In the genomic region with DNA sequence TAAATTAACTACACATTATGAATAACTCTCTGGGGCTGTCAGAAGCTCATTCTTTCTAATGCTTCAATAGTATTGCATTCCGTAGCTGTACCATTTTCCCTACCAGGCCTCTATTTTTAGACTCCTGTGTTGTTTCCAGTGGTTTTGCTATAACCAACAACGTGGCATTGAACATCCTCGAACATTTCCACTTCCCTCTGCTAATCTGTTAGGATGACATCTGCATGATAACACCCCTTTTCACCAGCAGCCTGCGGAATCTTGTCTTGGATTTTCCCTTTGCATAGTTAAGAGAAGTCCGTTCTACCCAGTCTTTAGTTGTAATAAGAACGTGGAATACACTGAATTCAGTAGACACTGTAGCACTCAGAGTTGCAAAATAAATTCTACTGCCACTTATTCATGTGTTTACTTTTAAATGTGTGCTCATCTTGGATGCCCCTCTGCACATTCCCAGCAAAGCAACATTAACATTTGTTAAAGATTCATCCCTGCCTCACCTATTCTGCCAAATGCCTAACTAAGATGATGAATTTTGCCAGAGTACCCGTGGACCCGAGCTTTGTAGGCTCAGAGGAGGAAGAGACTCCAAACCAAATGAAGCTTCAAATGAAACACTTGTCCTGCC, we compare ENCODE assay signal across 20 cellular contexts.
"Had no signal": no experiment of that assay in that cellular context is flagged by ENCODE, and none has a peak within 500 bp of the region (broad histone marks: within the 10 kb centered on the region; RNA-seq: fewer than 3 reads in every experiment).

No MANE protein-coding gene starts in this region.

- H3K9me3 Mint-ChIP-seq: activated naive CD4-positive, alpha-beta T cell treated with anti-CD3 and anti-CD28 coated beads, Interleukin-2, amount 50 U/mL, for 72 hours; activated T-cell treated with anti-CD3 and anti-CD28 coated beads, Interleukin-2, amount 50 U/mL, for 4 hours; naive thymus-derived CD8-positive, alpha-beta T cell had no signal

- H3K27me3 ChIP-seq: breast epithelium, heart right ventricle, suprapubic skin, upper lobe of left lung had no signal

- FAIRE-seq: frontal cortex had no signal

- H3K4me3 Mint-ChIP-seq: activated CD8-positive, alpha-beta memory T cell treated with anti-CD3 and anti-CD28 coated beads, Interleukin-2, amount 10 ng/mL, durations not matched to agents 7 days and 5 days; activated T-cell treated with anti-CD3 and anti-CD28 coated beads, Interleukin-2, amount 50 U/mL, for 4 hours; naive thymus-derived CD8-positive, alpha-beta T cell had no signal

- H3K27me3 Mint-ChIP-seq: activated CD8-positive, alpha-beta memory T cell treated with anti-CD3 and anti-CD28 coated beads, Interleukin-2, amount 10 ng/mL, durations not matched to agents 7 days and 5 days; naive thymus-derived CD8-positive, alpha-beta T cell had no signal

- H3K4me3 ChIP-seq: breast epithelium, heart right ventricle, lower lobe of right lung, psoas muscle, suprapubic skin, upper lobe of left lung had no signal

- DNase-seq: activated CD4-positive, alpha-beta T cell treated with anti-CD3 and anti-CD28 coated beads, Interleukin-2, amount 50 U/mL, for 4 hours; activated CD4-positive, CD25-positive, alpha-beta regulatory T cell treated with anti-CD3 and anti-CD28 coated beads, Interleukin-2, amount 50 U/mL, for 72 hours; activated CD8-positive, alpha-beta memory T cell treated with anti-CD3 and anti-CD28 coated beads, Interleukin-2, amount 10 ng/mL, durations not matched to agents 7 days and 5 days; activated effector memory CD4-positive, alpha-beta T cell treated with anti-CD3 and anti-CD28 coated beads, Interleukin-2, amount 50 U/mL, for 16 hours; activated T-cell treated with anti-CD3 and anti-CD28 coated beads, Interleukin-2, amount 50 U/mL, for 4 hours; amygdala; heart right ventricle; left cardiac atrium; lower lobe of right lung; midbrain; naive thymus-derived CD8-positive, alpha-beta T cell; psoas muscle; stimulated activated CD4-positive, alpha-beta T cell treated with anti-CD3 and anti-CD28 coated beads, Interleukin-2, amount 100 ng/mL, for 48 hours; stimulated activated naive CD8-positive, alpha-beta T cell treated with anti-CD3 and anti-CD28 coated beads, Interleukin-15, Interleukin-2, amounts not matched to agents 100 U/mL and 50 U/mL, for 24 hours; upper lobe of left lung had no signal

- H3K27ac Mint-ChIP-seq: activated CD8-positive, alpha-beta memory T cell treated with anti-CD3 and anti-CD28 coated beads, Interleukin-2, amount 10 ng/mL, durations not matched to agents 7 days and 5 days; naive thymus-derived CD8-positive, alpha-beta T cell had no signal

- H3K27ac ChIP-seq: breast epithelium, heart right ventricle, lower lobe of right lung, psoas muscle, suprapubic skin, upper lobe of left lung had no signal

- ATAC-seq: activated CD8-positive, alpha-beta memory T cell treated with anti-CD3 and anti-CD28 coated beads, Interleukin-2, amount 10 ng/mL, durations not matched to agents 7 days and 5 days; activated naive CD4-positive, alpha-beta T cell treated with anti-CD3 and anti-CD28 coated beads, Interleukin-2, amount 50 U/mL, for 72 hours; activated T-cell treated with anti-CD3 and anti-CD28 coated beads, Interleukin-2, amount 50 U/mL, for 4 hours; heart right ventricle; left cardiac atrium; lower lobe of right lung; naive thymus-derived CD8-positive, alpha-beta T cell; psoas muscle; sciatic nerve; stimulated activated naive CD8-positive, alpha-beta T cell treated with anti-CD3 and anti-CD28 coated beads, Interleukin-15, Interleukin-2, amounts not matched to agents 100 U/mL and 50 U/mL, for 24 hours had no signal

- H3K36me3 ChIP-seq: breast epithelium, suprapubic skin had no signal

- H3K9me3 ChIP-seq: breast epithelium, heart right ventricle, lower lobe of right lung, psoas muscle, suprapubic skin, upper lobe of left lung had no signal

- H3K4me1 ChIP-seq: breast epithelium, heart right ventricle, lower lobe of right lung, psoas muscle, suprapubic skin, upper lobe of left lung had no signal

- H3K4me1 Mint-ChIP-seq: activated CD8-positive, alpha-beta memory T cell treated with anti-CD3 and anti-CD28 coated beads, Interleukin-2, amount 10 ng/mL, durations not matched to agents 7 days and 5 days had no signal
